Comparison of ENCODE assay signal across 13 cellular contexts in the genomic region with DNA sequence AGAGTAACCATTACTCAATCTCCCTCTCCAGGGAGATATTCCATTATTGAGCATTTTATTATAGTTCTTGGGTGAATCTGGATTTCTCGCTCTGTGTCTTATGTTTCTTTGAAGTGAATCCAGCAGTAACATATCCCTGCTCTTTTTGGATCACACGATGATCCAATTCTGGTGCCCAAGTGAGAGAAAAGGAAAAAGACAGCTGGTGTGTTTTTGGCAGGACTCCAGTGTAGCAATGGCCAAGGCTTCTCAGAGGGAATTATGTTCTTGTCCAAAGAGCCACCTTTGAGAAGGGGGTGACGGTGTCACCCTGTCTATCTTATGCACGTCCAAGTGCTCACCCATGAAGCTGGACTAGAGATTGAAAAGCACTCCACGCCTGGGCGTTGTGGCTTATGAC.
A peak's percentile ranks its signal among the peaks of the same experiment; 100 is the strongest.
DNase-seq lines count a peak whose midpoint lies in the region; ATAC-seq, FAIRE-seq and TF ChIP-seq lines count a peak whose summit lies in the region.
"Had no signal": no experiment of that assay in that cellular context is flagged by ENCODE, and none has a peak within 500 bp of the region (broad histone marks: within the 10 kb centered on the region; RNA-seq: fewer than 3 reads in every experiment).

No MANE protein-coding gene starts in this region.

- H3K4me1 ChIP-seq in A673 (ENCODE audit: insufficient read depth, low read length, poor library complexity, severe bottlenecking) = peaks cover 32% of the 10 kb centered on the region

- TF ChIP-seq POLR2A in GM12891 (IDR thresholded peaks at IDR 0.05; ENCODE audit: low read depth, low read length) = no peak

- CTCF ChIA-PET in A673 (lab: Charles Lee) = no interaction called here

- peak overlapping the region; percentile 4 for H3K27ac ChIP-seq in A673 (ENCODE audit: low read depth, low read length, poor library complexity, severe bottlenecking)
- H3K27ac ChIP-seq in VCaP = peak overlapping the region; percentile 16; the same call in 1 of the 2 replicates

- FAIRE-seq in GM12891 (lab: Jason Lieb, UNC) (peak; percentile 28), HTR-8/SVneo (lab: Jason Lieb, UNC) (no peak)

- H3K9me3 ChIP-seq in A673 (ENCODE audit: low read depth, low read length, poor library complexity, severe bottlenecking) = no peaks in the 10 kb centered on the region

- intact Hi-C loops in A673 (cut with micrococcal nuclease; ENCODE audit: unreplicated experiment) = loop anchor here (5.0 kb wide), 1 partner anchor 69 kb away; no protein-coding TSS in a partner anchor

- ATAC-seq in HG03025 (IDR thresholded peaks at IDR 0.05; ENCODE audit: low FRiP score, unreplicated experiment) (no peak), GM21529 (IDR thresholded peaks at IDR 0.05; ENCODE audit: unreplicated experiment) (no peak)

- no peaks in the 10 kb centered on the region for H3K27me3 ChIP-seq in A673 (replicated peaks; ENCODE audit: insufficient read depth, low read depth, low read length, poor library complexity)

- BruUV-seq in A673 (replicated peaks; lab: Mats Ljungman, UMichigan) = no TSS peak

- POLR2A ChIA-PET in A673 (lab: Charles Lee; ENCODE audit: low non-redundant PET) = interaction anchor here (0.7 kb wide), 1 partner anchor 52 kb away, joined by 3 read pairs; no protein-coding TSS in a partner anchor

- TF ChIP-seq CTCF in A673 (conservative IDR thresholded peaks at IDR 0.05; ENCODE audit: low read depth, low read length) (no peak), VCaP (conservative IDR thresholded peaks at IDR 0.05) (no peak)

- H3K4me3 ChIP-seq in A673 (ENCODE audit: low read depth, low read length, poor library complexity, severe bottlenecking) = no peak overlapping the region

- H3K36me3 ChIP-seq in A673 (ENCODE audit: insufficient read depth, low read length, poor library complexity, severe bottlenecking) = no peaks in the 10 kb centered on the region

- no peak for DNase-seq in A673 (ENCODE audit: low spot score)
- DNase-seq in GM12891 (ENCODE audit: insufficient read length, low spot score) = no peak
- peak; percentile 1 for DNase-seq in midbrain (lab: John Stamatoyannopoulos, UW)
- DNase-seq in HTR-8/SVneo (ENCODE audit: insufficient read length, low spot score) = no peak
- DNase-seq in putamen (ENCODE audit: low spot score) = no peak
- DNase-seq: activated B cell treated with CpG ODN at 0.5 μM for 24 hours; activated T-cell treated with anti-CD3 and anti-CD28 coated beads for 4 hours; effector CD8-positive, alpha-beta T cell; mammary epithelial cell; SW 1271 had no signal

TF ChIP-seq in GM12891, 5 proteins besides CTCF, POLR2A, EP300 and RAD21:
- no peak for TF ChIP-seq TAF1 (IDR thresholded peaks at IDR 0.05; ENCODE audit: low read depth, low read length)
- no peak for TF ChIP-seq SPI1 (IDR thresholded peaks at IDR 0.05; ENCODE audit: low read depth, low read length)
- TF ChIP-seq POU2F2 (IDR thresholded peaks at IDR 0.05; ENCODE audit: low read depth, low read length) = no peak
- TF ChIP-seq POLR2AphosphoS5 (IDR thresholded peaks at IDR 0.05; ENCODE audit: low read depth, low read length) = no peak
